11 cellular contexts compared by ENCODE assay signal in genomic region chr9:76373173-76373771, GRCh38. TPM values are rescaled to one million over a fixed set of nuclear protein-coding genes. Genes with fewer than 3 reads are reported as not detected.
DNase-seq lines count a peak whose midpoint lies in the region; ATAC-seq and TF ChIP-seq lines count a peak whose summit lies in the region.
"Had no signal": no experiment of that assay in that cellular context is flagged by ENCODE, and none has a peak within 500 bp of the region (broad histone marks: within the 10 kb centered on the region; RNA-seq: fewer than 3 reads in every experiment).

No MANE protein-coding gene starts in this region.

- H3K36me3 ChIP-seq in adrenal gland (replicated peaks in 1 of 2), result no peaks in the 10 kb centered on the region
- H3K36me3 ChIP-seq in left ventricle myocardium inferior, result no peaks in the 10 kb centered on the region
- no peaks in the 10 kb centered on the region for H3K36me3 ChIP-seq in stomach

- H3K27ac ChIP-seq in adrenal gland (peak overlapping the region in 1 of 5 donors; percentile 61), left ventricle myocardium inferior (replicated peaks) (peak overlapping the region; percentile 65), stomach (peak overlapping the region; percentile 23 to 78 (median 73))

- TF ChIP-seq EP300 in stomach (IDR thresholded peaks at IDR 0.05), result no peak

- H3K4me1 ChIP-seq in adrenal gland (replicated peaks in 1 of 2) (no peaks in the 10 kb centered on the region), left ventricle myocardium inferior (peaks cover 41% of the 10 kb centered on the region), stomach (peaks cover 43 to 71% (median 56%) of the 10 kb centered on the region in 4 donors)

- no peak for TF ChIP-seq POLR2A in adrenal gland (IDR thresholded peaks at IDR 0.05)
- no peak for TF ChIP-seq POLR2A in stomach (IDR thresholded peaks at IDR 0.05)

- ATAC-seq in HG02610 (IDR thresholded peaks at IDR 0.05; ENCODE audit: unreplicated experiment), result peak; percentile 42
- no peak for ATAC-seq in GM19328 (IDR thresholded peaks at IDR 0.05; ENCODE audit: unreplicated experiment)

- intact Hi-C loops in adrenal gland (cut with DNase I) (no loop called here), left ventricle myocardium inferior (cut with micrococcal nuclease) (no loop called here), stomach (cut with DNase I; ENCODE audit: low total_unique reads) (no loop called here)

- TF ChIP-seq CTCF in adrenal gland (IDR thresholded peaks at IDR 0.05) (no peak), left ventricle myocardium inferior (IDR thresholded peaks at IDR 0.05; ENCODE audit: borderline replicate concordance) (no peak), stomach (IDR thresholded peaks at IDR 0.05) (no peak), GM20000 (IDR thresholded peaks at IDR 0.05; ENCODE audit: extremely low read depth, missing control alignments) (no peak)

- no peak overlapping the region for H3K4me3 ChIP-seq in adrenal gland
- H3K4me3 ChIP-seq in left ventricle myocardium inferior, result no peak overlapping the region
- H3K4me3 ChIP-seq in stomach, result no peak overlapping the region

- H3K9me3 ChIP-seq in adrenal gland (replicated peaks in 1 of 3) (no peaks in the 10 kb centered on the region), left ventricle myocardium inferior (replicated peaks) (no peaks in the 10 kb centered on the region), stomach (no peaks in the 10 kb centered on the region)

- H3K27me3 ChIP-seq in adrenal gland, result no peaks in the 10 kb centered on the region
- H3K27me3 ChIP-seq in left ventricle myocardium inferior (ENCODE audit: low read depth), result no peaks in the 10 kb centered on the region
- no peaks in the 10 kb centered on the region for H3K27me3 ChIP-seq in stomach

- DNase-seq in adrenal gland (peak in 6 of 7 donors; percentile 18 to 71 (median 36)), left ventricle myocardium inferior (peak; percentile 47), stomach (peak; percentile 85), GM20000 (ENCODE audit: low spot score) (no peak), cortex of kidney (lab: John Stamatoyannopoulos, UW) (no peak), UCSD-AML1 (lab: John Stamatoyannopoulos, UW; ENCODE audit: unreplicated experiment) (no peak)
- DNase-seq: amygdala, immature natural killer cell, NCI-H1417 had no signal

- WGBS in adrenal gland, 4 donors, result 56 to 67% (median 62%) methylated on average over 4 of the region's 4 CpGs
- 16 to 32% (median 22%) methylated on average over 4 of the region's 4 CpGs for WGBS in stomach, 5 donors

RNA-seq across cellular contexts. Expression of gene RFK, which starts 21.0 kb away (rescaled TPM):
- total RNA-seq in adrenal gland (10 to 100 TPM; 10.3 to 29.0 (median 22.5) TPM), left ventricle myocardium inferior (24.0 TPM), stomach (10 to 100 TPM in 3 of 5 donors, 1 to 10 TPM in 2; 3.8 to 36.7 (median 26.8) TPM)
- polyA plus RNA-seq in adrenal gland (10 to 100 TPM in 1 of 3 donors, 1 to 10 TPM in 2; 8.1 to 48.5 (median 9.2) TPM), stomach (10 to 100 TPM; 10.2 to 57.7 (median 29.5) TPM)

Comparison
In these comparisons a context has a peak if more than half of its experiments do, and no peak if none do; other contexts are left out.
1. DNase-seq: peak in adrenal gland (6 of 7), left ventricle myocardium inferior (single experiment) and stomach (single experiment); none in GM20000 (single experiment), cortex of kidney (single experiment) and UCSD-AML1 (single experiment).